Comparison of ENCODE assay signal across 13 cellular contexts in genomic region chr2:53315170-53315569, GRCh38.
DNase-seq lines count a peak whose midpoint lies in the region; ATAC-seq, FAIRE-seq and TF ChIP-seq lines count a peak whose summit lies in the region.
"Had no signal": no experiment of that assay in that cellular context is flagged by ENCODE, and none has a peak within 500 bp of the region (broad histone marks: within the 10 kb centered on the region; RNA-seq: fewer than 3 reads in every experiment).

No MANE protein-coding gene starts in this region.

- no peak for TF ChIP-seq POLR2A in gastrocnemius medialis (IDR thresholded peaks at IDR 0.05)

- H3K4me1 ChIP-seq in pancreas (peaks cover 6 to 26% (median 23%) of the 10 kb centered on the region in 3 donors), gastrocnemius medialis (no peaks in the 10 kb centered on the region)
- H3K4me1 ChIP-seq: A549, Caco-2 had no signal

- peak overlapping the region in 3 of 4 donors; percentile 22 to 73 (median 68) for H3K27ac ChIP-seq in pancreas
- no peak overlapping the region for H3K27ac ChIP-seq in gastrocnemius medialis
- H3K27ac ChIP-seq: A549 had no signal

- 48 to 60% methylated on average over 3 of the region's 3 CpGs for WGBS in pancreas, 2 donors

- in situ Hi-C loops in gastrocnemius medialis (cut with MboI; ENCODE audit: low sequenced_read_pairs in 4 of 4): no loop called here

- TF ChIP-seq CTCF in epithelial cell of esophagus (IDR thresholded peaks at IDR 0.05; ENCODE audit: insufficient read depth, low read depth, low read length, missing control alignments) (no peak), pancreas (IDR thresholded peaks at IDR 0.05) (no peak), gastrocnemius medialis (IDR thresholded peaks at IDR 0.05 in 4 of 5, conservative IDR thresholded peaks at IDR 0.05 in 1 of 5) (no peak)

- H3K9me3 ChIP-seq in pancreas (no peaks in the 10 kb centered on the region), gastrocnemius medialis (no peaks in the 10 kb centered on the region)
- H3K9me3 ChIP-seq: A549, Caco-2 had no signal

- peak in 3 of 4 donors; percentile 14 to 49 (median 48) for ATAC-seq in pancreas
- no peak for ATAC-seq in gastrocnemius medialis
- ATAC-seq: A549; CD8-positive, alpha-beta T cell; HCT116 had no signal

- intact Hi-C loops in pancreas (cut with DNase I) (no loop called here), gastrocnemius medialis (cut with DNase I; ENCODE audit: low total_unique reads) (no loop called here)

- no peak for FAIRE-seq in pancreas (lab: Jason Lieb, UNC)
- FAIRE-seq: A549 had no signal

- H3K27me3 ChIP-seq in pancreas (no peaks in the 10 kb centered on the region), gastrocnemius medialis (no peaks in the 10 kb centered on the region)

- H3K36me3 ChIP-seq in pancreas: no peaks in the 10 kb centered on the region
- H3K36me3 ChIP-seq in gastrocnemius medialis: no peaks in the 10 kb centered on the region

- H3K4me3 ChIP-seq in epithelial cell of esophagus (ENCODE audit: low read length) (no peak overlapping the region), pancreas (no peak overlapping the region), gastrocnemius medialis (no peak overlapping the region)
- H3K4me3 ChIP-seq: A549 had no signal

- DNase-seq in M059J (ENCODE audit: low read depth) (peak; percentile 21), epithelial cell of esophagus (ENCODE audit: low read depth) (peak; percentile 13), pancreas (no peak), gastrocnemius medialis (no peak), MV-4-11 (lab: John Stamatoyannopoulos, UW) (no peak), pons (ENCODE audit: low spot score) (no peak)
- DNase-seq: Caco-2; CD8-positive, alpha-beta T cell; DMS53; GF-D8; IMR-90 had no signal

Comparison
In these comparisons a context has a peak if more than half of its experiments do, and no peak if none do; other contexts are left out.
1. DNase-seq: peak in M059J (single experiment) and epithelial cell of esophagus (single experiment); none in pancreas (0 of 6), gastrocnemius medialis (0 of 2), MV-4-11 (single experiment) and pons (single experiment).
2. ATAC-seq: peak in pancreas (3 of 4); none in gastrocnemius medialis (0 of 2).
3. H3K27ac ChIP-seq: peak in pancreas (3 of 4); none in gastrocnemius medialis (0 of 4).